Comparison of ENCODE assay signal across 1 cellular context in the genomic region with DNA sequence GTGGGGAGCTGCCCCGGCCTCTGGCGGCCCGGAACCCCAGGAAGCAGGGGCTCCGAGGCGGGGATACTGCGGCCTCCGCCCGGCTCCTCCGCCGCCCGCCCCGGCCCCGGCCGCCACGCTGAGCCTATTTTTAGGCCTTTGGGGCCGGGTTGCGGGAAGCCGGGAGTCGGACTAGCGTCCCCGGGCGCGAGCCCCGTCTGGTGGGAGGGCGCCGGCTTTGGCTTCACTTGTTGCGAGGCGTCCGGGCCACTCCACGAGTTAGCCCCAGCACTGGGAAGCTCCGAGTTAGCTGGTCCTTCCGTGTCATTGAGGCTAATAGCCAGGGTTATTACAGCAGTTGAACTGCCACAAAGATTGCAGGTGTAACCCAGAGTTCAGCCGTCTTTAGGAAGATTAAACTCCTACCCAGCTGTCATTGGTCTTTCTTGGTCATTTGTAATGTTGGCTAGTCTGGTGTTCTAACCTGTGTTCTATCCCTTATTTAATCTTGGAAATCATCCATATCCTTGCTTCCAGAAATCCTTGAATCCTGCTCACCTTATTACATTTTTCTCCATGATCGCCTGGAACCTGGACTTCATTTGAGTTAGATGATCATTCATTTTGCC.
TF ChIP-seq lines count a peak whose summit lies in the region.

No MANE protein-coding gene starts in this region.

TF ChIP-seq in GM23338, 12 proteins besides CTCF, POLR2A, EP300 and RAD21 (continued from another document):
- TF ChIP-seq, protein P1, sequence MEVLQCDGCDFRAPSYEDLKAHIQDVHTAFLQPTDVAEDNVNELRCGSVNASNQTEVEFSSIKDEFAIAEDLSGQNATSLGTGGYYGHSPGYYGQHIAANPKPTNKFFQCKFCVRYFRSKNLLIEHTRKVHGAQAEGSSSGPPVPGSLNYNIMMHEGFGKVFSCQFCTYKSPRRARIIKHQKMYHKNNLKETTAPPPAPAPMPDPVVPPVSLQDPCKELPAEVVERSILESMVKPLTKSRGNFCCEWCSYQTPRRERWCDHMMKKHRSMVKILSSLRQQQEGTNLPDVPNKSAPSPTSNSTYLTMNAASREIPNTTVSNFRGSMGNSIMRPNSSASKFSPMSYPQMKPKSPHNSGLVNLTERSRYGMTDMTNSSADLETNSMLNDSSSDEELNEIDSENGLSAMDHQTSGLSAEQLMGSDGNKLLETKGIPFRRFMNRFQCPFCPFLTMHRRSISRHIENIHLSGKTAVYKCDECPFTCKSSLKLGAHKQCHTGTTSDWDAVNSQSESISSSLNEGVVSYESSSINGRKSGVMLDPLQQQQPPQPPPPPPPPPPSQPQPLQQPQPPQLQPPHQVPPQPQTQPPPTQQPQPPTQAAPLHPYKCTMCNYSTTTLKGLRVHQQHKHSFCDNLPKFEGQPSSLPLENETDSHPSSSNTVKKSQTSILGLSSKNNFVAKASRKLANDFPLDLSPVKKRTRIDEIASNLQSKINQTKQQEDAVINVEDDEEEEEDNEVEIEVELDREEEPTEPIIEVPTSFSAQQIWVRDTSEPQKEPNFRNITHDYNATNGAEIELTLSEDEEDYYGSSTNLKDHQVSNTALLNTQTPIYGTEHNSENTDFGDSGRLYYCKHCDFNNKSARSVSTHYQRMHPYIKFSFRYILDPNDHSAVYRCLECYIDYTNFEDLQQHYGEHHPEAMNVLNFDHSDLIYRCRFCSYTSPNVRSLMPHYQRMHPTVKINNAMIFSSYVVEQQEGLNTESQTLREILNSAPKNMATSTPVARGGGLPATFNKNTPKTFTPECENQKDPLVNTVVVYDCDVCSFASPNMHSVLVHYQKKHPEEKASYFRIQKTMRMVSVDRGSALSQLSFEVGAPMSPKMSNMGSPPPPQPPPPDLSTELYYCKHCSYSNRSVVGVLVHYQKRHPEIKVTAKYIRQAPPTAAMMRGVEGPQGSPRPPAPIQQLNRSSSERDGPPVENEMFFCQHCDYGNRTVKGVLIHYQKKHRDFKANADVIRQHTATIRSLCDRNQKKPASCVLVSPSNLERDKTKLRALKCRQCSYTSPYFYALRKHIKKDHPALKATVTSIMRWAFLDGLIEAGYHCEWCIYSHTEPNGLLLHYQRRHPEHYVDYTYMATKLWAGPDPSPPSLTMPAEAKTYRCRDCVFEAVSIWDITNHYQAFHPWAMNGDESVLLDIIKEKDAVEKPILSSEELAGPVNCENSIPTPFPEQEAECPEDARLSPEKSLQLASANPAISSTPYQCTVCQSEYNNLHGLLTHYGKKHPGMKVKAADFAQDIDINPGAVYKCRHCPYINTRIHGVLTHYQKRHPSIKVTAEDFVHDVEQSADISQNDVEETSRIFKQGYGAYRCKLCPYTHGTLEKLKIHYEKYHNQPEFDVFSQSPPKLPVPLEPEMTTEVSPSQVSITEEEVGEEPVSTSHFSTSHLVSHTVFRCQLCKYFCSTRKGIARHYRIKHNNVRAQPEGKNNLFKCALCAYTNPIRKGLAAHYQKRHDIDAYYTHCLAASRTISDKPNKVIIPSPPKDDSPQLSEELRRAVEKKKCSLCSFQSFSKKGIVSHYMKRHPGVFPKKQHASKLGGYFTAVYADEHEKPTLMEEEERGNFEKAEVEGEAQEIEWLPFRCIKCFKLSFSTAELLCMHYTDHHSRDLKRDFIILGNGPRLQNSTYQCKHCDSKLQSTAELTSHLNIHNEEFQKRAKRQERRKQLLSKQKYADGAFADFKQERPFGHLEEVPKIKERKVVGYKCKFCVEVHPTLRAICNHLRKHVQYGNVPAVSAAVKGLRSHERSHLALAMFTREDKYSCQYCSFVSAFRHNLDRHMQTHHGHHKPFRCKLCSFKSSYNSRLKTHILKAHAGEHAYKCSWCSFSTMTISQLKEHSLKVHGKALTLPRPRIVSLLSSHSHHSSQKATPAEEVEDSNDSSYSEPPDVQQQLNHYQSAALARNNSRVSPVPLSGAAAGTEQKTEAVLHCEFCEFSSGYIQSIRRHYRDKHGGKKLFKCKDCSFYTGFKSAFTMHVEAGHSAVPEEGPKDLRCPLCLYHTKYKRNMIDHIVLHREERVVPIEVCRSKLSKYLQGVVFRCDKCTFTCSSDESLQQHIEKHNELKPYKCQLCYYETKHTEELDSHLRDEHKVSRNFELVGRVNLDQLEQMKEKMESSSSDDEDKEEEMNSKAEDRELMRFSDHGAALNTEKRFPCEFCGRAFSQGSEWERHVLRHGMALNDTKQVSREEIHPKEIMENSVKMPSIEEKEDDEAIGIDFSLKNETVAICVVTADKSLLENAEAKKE (CRISPR knock-in tag; IDR thresholded peaks at IDR 0.05): no peak
- TF ChIP-seq ZNF114 (CRISPR knock-in tag; IDR thresholded peaks at IDR 0.05) (no peak), STAT1 (IDR thresholded peaks at IDR 0.05; ENCODE audit: unreplicated experiment) (no peak), JUNB (IDR thresholded peaks at IDR 0.05; ENCODE audit: unreplicated experiment) (no peak), POLR2AphosphoS5 (IDR thresholded peaks at IDR 0.05; ENCODE audit: low read depth) (no peak), EZH2 (IDR thresholded peaks at IDR 0.05; ENCODE audit: low read depth, unreplicated experiment) (no peak), CREB1 (CRISPR knock-in tag; IDR thresholded peaks at IDR 0.05; ENCODE audit: low read depth) (no peak)
- TF ChIP-seq, protein P2, sequence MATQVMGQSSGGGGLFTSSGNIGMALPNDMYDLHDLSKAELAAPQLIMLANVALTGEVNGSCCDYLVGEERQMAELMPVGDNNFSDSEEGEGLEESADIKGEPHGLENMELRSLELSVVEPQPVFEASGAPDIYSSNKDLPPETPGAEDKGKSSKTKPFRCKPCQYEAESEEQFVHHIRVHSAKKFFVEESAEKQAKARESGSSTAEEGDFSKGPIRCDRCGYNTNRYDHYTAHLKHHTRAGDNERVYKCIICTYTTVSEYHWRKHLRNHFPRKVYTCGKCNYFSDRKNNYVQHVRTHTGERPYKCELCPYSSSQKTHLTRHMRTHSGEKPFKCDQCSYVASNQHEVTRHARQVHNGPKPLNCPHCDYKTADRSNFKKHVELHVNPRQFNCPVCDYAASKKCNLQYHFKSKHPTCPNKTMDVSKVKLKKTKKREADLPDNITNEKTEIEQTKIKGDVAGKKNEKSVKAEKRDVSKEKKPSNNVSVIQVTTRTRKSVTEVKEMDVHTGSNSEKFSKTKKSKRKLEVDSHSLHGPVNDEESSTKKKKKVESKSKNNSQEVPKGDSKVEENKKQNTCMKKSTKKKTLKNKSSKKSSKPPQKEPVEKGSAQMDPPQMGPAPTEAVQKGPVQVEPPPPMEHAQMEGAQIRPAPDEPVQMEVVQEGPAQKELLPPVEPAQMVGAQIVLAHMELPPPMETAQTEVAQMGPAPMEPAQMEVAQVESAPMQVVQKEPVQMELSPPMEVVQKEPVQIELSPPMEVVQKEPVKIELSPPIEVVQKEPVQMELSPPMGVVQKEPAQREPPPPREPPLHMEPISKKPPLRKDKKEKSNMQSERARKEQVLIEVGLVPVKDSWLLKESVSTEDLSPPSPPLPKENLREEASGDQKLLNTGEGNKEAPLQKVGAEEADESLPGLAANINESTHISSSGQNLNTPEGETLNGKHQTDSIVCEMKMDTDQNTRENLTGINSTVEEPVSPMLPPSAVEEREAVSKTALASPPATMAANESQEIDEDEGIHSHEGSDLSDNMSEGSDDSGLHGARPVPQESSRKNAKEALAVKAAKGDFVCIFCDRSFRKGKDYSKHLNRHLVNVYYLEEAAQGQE (IDR thresholded peaks at IDR 0.05; ENCODE audit: unreplicated experiment): no peak
- TF ChIP-seq, protein P3, sequence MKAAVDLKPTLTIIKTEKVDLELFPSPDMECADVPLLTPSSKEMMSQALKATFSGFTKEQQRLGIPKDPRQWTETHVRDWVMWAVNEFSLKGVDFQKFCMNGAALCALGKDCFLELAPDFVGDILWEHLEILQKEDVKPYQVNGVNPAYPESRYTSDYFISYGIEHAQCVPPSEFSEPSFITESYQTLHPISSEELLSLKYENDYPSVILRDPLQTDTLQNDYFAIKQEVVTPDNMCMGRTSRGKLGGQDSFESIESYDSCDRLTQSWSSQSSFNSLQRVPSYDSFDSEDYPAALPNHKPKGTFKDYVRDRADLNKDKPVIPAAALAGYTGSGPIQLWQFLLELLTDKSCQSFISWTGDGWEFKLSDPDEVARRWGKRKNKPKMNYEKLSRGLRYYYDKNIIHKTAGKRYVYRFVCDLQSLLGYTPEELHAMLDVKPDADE (IDR thresholded peaks at IDR 0.05): no peak
